1 cellular context compared by ENCODE assay signal in genomic region chr1:25517476-25518394, GRCh38.
TF ChIP-seq lines count a peak whose summit lies in the region.

No MANE protein-coding gene starts in this region.

TF ChIP-seq in K562, 482 proteins besides CTCF, POLR2A, EP300 and RAD21 (continued from another document and continues in another):
- TF ChIP-seq, protein P1, sequence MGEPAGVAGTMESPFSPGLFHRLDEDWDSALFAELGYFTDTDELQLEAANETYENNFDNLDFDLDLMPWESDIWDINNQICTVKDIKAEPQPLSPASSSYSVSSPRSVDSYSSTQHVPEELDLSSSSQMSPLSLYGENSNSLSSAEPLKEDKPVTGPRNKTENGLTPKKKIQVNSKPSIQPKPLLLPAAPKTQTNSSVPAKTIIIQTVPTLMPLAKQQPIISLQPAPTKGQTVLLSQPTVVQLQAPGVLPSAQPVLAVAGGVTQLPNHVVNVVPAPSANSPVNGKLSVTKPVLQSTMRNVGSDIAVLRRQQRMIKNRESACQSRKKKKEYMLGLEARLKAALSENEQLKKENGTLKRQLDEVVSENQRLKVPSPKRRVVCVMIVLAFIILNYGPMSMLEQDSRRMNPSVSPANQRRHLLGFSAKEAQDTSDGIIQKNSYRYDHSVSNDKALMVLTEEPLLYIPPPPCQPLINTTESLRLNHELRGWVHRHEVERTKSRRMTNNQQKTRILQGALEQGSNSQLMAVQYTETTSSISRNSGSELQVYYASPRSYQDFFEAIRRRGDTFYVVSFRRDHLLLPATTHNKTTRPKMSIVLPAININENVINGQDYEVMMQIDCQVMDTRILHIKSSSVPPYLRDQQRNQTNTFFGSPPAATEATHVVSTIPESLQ (CRISPR knock-in tag; IDR thresholded peaks at IDR 0.05), result no peak
- peak; percentile 42 for TF ChIP-seq NFYB (IDR thresholded peaks at IDR 0.05; ENCODE audit: extremely low read depth, insufficient read length)
- no peak for TF ChIP-seq MAFK (IDR thresholded peaks at IDR 0.05; ENCODE audit: low read length)
- TF ChIP-seq PHF20 (IDR thresholded peaks at IDR 0.05; ENCODE audit: partially characterized antibody), result no peak
- TF ChIP-seq, protein P2, sequence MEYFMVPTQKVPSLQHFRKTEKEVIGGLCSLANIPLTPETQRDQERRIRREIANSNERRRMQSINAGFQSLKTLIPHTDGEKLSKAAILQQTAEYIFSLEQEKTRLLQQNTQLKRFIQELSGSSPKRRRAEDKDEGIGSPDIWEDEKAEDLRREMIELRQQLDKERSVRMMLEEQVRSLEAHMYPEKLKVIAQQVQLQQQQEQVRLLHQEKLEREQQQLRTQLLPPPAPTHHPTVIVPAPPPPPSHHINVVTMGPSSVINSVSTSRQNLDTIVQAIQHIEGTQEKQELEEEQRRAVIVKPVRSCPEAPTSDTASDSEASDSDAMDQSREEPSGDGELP (CRISPR knock-in tag; IDR thresholded peaks at IDR 0.05; ENCODE audit: borderline replicate concordance), result peak; percentile 7; the same call in 1 of the 2 replicates
- TF ChIP-seq, protein P3, sequence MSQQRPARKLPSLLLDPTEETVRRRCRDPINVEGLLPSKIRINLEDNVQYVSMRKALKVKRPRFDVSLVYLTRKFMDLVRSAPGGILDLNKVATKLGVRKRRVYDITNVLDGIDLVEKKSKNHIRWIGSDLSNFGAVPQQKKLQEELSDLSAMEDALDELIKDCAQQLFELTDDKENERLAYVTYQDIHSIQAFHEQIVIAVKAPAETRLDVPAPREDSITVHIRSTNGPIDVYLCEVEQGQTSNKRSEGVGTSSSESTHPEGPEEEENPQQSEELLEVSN (IDR thresholded peaks at IDR 0.05; ENCODE audit: borderline replicate concordance in 1 of 2, extremely low read depth in 1 of 2, insufficient read depth in 1 of 2, insufficient read length in 1 of 2, low read depth in 1 of 2, low read length in 1 of 2, poor library complexity in 1 of 2, severe bottlenecking in 1 of 2), result peak; percentile 11 to 14
- TF ChIP-seq ZNF76 (CRISPR knock-in tag; IDR thresholded peaks at IDR 0.05; ENCODE audit: borderline replicate concordance), result no peak
- no peak for TF ChIP-seq SIX5 (IDR thresholded peaks at IDR 0.05; ENCODE audit: borderline replicate concordance in 1 of 2, insufficient read depth in 1 of 2, low read depth in 1 of 2, low read length in 2 of 2)
- peak; percentile 89 for TF ChIP-seq NR2C1 (IDR thresholded peaks at IDR 0.05)
- TF ChIP-seq NR2C1 (tag; IDR thresholded peaks at IDR 0.05), result peak; percentile 70
- no peak for TF ChIP-seq KLF13 (tag; IDR thresholded peaks at IDR 0.05; ENCODE audit: borderline replicate concordance, low read depth)
- no peak for TF ChIP-seq MBD2 (IDR thresholded peaks at IDR 0.05; ENCODE audit: borderline replicate concordance, low read depth)
- no peak for TF ChIP-seq AFF1 (IDR thresholded peaks at IDR 0.05; ENCODE audit: low read depth in 1 of 2, partially characterized antibody in 2 of 2)
- TF ChIP-seq HDAC2 (IDR thresholded peaks at IDR 0.05), result no peak
- TF ChIP-seq TAF1 (IDR thresholded peaks at IDR 0.05; ENCODE audit: control insufficient read depth, extremely low read depth, insufficient read depth, low read length, severe bottlenecking), result no peak
- TF ChIP-seq XRCC3 (IDR thresholded peaks at IDR 0.05), result no peak
- no peak for TF ChIP-seq TRIM28 (IDR thresholded peaks at IDR 0.05)
- no peak for TF ChIP-seq THRB (CRISPR knock-in tag; conservative IDR thresholded peaks at IDR 0.05)
- no peak for TF ChIP-seq SRSF7 (optimal IDR thresholded peaks at IDR 0.05; ENCODE audit: low read depth, low read length)
- TF ChIP-seq TSC22D4 (tag; IDR thresholded peaks at IDR 0.05), result no peak
- TF ChIP-seq FOXJ3 (CRISPR knock-in tag; IDR thresholded peaks at IDR 0.05), result no peak
- peak; percentile 57; the same call in 1 of the 2 replicates for TF ChIP-seq RAD51 (IDR thresholded peaks at IDR 0.05; ENCODE audit: borderline replicate concordance, low read depth)
- TF ChIP-seq, protein P4, sequence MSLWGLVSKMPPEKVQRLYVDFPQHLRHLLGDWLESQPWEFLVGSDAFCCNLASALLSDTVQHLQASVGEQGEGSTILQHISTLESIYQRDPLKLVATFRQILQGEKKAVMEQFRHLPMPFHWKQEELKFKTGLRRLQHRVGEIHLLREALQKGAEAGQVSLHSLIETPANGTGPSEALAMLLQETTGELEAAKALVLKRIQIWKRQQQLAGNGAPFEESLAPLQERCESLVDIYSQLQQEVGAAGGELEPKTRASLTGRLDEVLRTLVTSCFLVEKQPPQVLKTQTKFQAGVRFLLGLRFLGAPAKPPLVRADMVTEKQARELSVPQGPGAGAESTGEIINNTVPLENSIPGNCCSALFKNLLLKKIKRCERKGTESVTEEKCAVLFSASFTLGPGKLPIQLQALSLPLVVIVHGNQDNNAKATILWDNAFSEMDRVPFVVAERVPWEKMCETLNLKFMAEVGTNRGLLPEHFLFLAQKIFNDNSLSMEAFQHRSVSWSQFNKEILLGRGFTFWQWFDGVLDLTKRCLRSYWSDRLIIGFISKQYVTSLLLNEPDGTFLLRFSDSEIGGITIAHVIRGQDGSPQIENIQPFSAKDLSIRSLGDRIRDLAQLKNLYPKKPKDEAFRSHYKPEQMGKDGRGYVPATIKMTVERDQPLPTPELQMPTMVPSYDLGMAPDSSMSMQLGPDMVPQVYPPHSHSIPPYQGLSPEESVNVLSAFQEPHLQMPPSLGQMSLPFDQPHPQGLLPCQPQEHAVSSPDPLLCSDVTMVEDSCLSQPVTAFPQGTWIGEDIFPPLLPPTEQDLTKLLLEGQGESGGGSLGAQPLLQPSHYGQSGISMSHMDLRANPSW (CRISPR knock-in tag; IDR thresholded peaks at IDR 0.05), result no peak
- no peak for TF ChIP-seq GTF2A2 (tag; IDR thresholded peaks at IDR 0.05)
- no peak for TF ChIP-seq ZZZ3 (IDR thresholded peaks at IDR 0.05)
- no peak for TF ChIP-seq IFI16 (CRISPR knock-in tag; IDR thresholded peaks at IDR 0.05)
- TF ChIP-seq E2F8 (IDR thresholded peaks at IDR 0.05; ENCODE audit: low read depth, partially characterized antibody), result no peak
- no peak for TF ChIP-seq SAP30 (IDR thresholded peaks at IDR 0.05; ENCODE audit: borderline replicate concordance, insufficient read depth, low read depth, low read length, poor library complexity, severe bottlenecking)
- no peak for TF ChIP-seq ZNF282 (CRISPR knock-in tag; IDR thresholded peaks at IDR 0.05)
- TF ChIP-seq NFE2L1 (tag; IDR thresholded peaks at IDR 0.05; ENCODE audit: borderline replicate concordance, low read depth), result no peak
- TF ChIP-seq, protein P5, sequence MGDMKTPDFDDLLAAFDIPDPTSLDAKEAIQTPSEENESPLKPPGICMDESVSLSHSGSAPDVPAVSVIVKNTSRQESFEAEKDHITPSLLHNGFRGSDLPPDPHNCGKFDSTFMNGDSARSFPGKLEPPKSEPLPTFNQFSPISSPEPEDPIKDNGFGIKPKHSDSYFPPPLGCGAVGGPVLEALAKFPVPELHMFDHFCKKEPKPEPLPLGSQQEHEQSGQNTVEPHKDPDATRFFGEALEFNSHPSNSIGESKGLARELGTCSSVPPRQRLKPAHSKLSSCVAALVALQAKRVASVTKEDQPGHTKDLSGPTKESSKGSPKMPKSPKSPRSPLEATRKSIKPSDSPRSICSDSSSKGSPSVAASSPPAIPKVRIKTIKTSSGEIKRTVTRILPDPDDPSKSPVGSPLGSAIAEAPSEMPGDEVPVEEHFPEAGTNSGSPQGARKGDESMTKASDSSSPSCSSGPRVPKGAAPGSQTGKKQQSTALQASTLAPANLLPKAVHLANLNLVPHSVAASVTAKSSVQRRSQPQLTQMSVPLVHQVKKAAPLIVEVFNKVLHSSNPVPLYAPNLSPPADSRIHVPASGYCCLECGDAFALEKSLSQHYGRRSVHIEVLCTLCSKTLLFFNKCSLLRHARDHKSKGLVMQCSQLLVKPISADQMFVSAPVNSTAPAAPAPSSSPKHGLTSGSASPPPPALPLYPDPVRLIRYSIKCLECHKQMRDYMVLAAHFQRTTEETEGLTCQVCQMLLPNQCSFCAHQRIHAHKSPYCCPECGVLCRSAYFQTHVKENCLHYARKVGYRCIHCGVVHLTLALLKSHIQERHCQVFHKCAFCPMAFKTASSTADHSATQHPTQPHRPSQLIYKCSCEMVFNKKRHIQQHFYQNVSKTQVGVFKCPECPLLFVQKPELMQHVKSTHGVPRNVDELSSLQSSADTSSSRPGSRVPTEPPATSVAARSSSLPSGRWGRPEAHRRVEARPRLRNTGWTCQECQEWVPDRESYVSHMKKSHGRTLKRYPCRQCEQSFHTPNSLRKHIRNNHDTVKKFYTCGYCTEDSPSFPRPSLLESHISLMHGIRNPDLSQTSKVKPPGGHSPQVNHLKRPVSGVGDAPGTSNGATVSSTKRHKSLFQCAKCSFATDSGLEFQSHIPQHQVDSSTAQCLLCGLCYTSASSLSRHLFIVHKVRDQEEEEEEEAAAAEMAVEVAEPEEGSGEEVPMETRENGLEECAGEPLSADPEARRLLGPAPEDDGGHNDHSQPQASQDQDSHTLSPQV (IDR thresholded peaks at IDR 0.05), result no peak
- TF ChIP-seq, protein P6, sequence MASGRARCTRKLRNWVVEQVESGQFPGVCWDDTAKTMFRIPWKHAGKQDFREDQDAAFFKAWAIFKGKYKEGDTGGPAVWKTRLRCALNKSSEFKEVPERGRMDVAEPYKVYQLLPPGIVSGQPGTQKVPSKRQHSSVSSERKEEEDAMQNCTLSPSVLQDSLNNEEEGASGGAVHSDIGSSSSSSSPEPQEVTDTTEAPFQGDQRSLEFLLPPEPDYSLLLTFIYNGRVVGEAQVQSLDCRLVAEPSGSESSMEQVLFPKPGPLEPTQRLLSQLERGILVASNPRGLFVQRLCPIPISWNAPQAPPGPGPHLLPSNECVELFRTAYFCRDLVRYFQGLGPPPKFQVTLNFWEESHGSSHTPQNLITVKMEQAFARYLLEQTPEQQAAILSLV (tag; IDR thresholded peaks at IDR 0.05), result no peak
- TF ChIP-seq, protein P7, sequence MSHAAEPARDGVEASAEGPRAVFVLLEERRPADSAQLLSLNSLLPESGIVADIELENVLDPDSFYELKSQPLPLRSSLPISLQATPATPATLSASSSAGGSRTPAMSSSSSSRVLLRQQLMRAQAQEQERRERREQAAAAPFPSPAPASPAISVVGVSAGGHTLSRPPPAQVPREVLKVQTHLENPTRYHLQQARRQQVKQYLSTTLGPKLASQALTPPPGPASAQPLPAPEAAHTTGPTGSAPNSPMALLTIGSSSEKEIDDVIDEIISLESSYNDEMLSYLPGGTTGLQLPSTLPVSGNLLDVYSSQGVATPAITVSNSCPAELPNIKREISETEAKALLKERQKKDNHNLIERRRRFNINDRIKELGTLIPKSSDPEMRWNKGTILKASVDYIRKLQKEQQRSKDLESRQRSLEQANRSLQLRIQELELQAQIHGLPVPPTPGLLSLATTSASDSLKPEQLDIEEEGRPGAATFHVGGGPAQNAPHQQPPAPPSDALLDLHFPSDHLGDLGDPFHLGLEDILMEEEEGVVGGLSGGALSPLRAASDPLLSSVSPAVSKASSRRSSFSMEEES (CRISPR knock-in tag; IDR thresholded peaks at IDR 0.05), result no peak
- no peak for TF ChIP-seq POU5F1 (IDR thresholded peaks at IDR 0.05; ENCODE audit: borderline replicate concordance, low read depth, low read length, partially characterized antibody)
- TF ChIP-seq L3MBTL2 (IDR thresholded peaks at IDR 0.05), result peak; percentile 42; the same call in 1 of the 2 replicates
- TF ChIP-seq HOXB6 (CRISPR knock-in tag; IDR thresholded peaks at IDR 0.05; ENCODE audit: borderline replicate concordance), result no peak
- no peak for TF ChIP-seq MTA2 (IDR thresholded peaks at IDR 0.05; ENCODE audit: low read depth)
- no peak for TF ChIP-seq CBFB (CRISPR knock-in tag; IDR thresholded peaks at IDR 0.05)
- no peak for TF ChIP-seq CEBPB (tag; IDR thresholded peaks at IDR 0.05)
- no peak for TF ChIP-seq KAT8 (IDR thresholded peaks at IDR 0.05; ENCODE audit: low read depth)
